Comparison of ENCODE assay signal across 20 cellular contexts in genomic region chr5:131406076-131406475, GRCh38.
A peak's percentile ranks its signal among the peaks of the same experiment; 100 is the strongest.
DNase-seq lines count a peak whose midpoint lies in the region; ATAC-seq and TF ChIP-seq lines count a peak whose summit lies in the region.
"Had no signal": no experiment of that assay in that cellular context is flagged by ENCODE, and none has a peak within 500 bp of the region (broad histone marks: within the 10 kb centered on the region; RNA-seq: fewer than 3 reads in every experiment).

No MANE protein-coding gene starts in this region.

- no peak for DNase-seq in activated naive CD4-positive, alpha-beta T cell treated with anti-CD3 and anti-CD28 coated beads, Interleukin-2, amount 10 ng/mL, durations not matched to agents 7 days and 5 days
- DNase-seq in WTC11 (ENCODE audit: low spot score), result no peak
- DNase-seq in endodermal cell, result no peak
- DNase-seq in stimulated activated naive B cell treated with anti-CD40 and anti-IgM and Interleukin-4, amounts not matched to agents 10 μg/mL and 1 μg/mL and 100 μg/mL, for 72 hours, result no peak
- no peak for DNase-seq in medulla oblongata (ENCODE audit: extremely low spot score)
- no peak for DNase-seq in SHP77 treated with DMSO at 0.1 percent for 48 hours (lab: John Stamatoyannopoulos, UW)
- no peak for DNase-seq in HAP-1 (ENCODE audit: low spot score in 2 of 2)
- DNase-seq: activated T-cell treated with anti-CD3 and anti-CD28 coated beads, Interleukin-2, amount 50 U/mL, for 48 hours; colonic mucosa; GDM1; kidney; lower lobe of right lung; NCI-H1417 treated with DMSO at 0.1 percent for 48 hours; NCI-H524; retina; spleen; stimulated activated CD4-positive, alpha-beta T cell treated with anti-CD3 and anti-CD28 coated beads, Interleukin-4, amount 100 ng/mL, for 1 hour had no signal

- 0 out of 2 replicates have a peak, but pooled peaks have one; percentile 24 for ATAC-seq in WTC11
- no peak for ATAC-seq in stimulated activated naive B cell treated with anti-CD40 and anti-IgM and Interleukin-4, amounts not matched to agents 10 μg/mL and 1 μg/mL and 100 μg/mL, for 72 hours (replicated peaks)
- ATAC-seq: lower lobe of right lung had no signal

- no peak overlapping the region for H3K9ac ChIP-seq in endodermal cell (ENCODE audit: extremely low read depth, low read length, poor library complexity, severe bottlenecking)

- no peak overlapping the region for H3K4me3 Mint-ChIP-seq in activated naive CD4-positive, alpha-beta T cell treated with anti-CD3 and anti-CD28 coated beads, Interleukin-2, amount 50 U/mL, for 24 hours
- no peak overlapping the region for H3K4me3 Mint-ChIP-seq in activated naive CD4-positive, alpha-beta T cell treated with anti-CD3 and anti-CD28 coated beads, Interleukin-2, amount 10 ng/mL, durations not matched to agents 7 days and 5 days
- H3K4me3 Mint-ChIP-seq in WTC11 (no peak overlapping the region), endodermal cell (no peak overlapping the region)
- H3K4me3 Mint-ChIP-seq in stimulated activated naive B cell treated with anti-CD40 and anti-IgM and Interleukin-4, amounts not matched to agents 10 μg/mL and 1 μg/mL and 100 μg/mL, for 72 hours, result no peak overlapping the region

- in situ Hi-C loops in HAP-1 (cut with MboI; ENCODE audit: low sequenced_read_pairs), result no loop called here

- WGBS in endodermal cell (ENCODE audit: insufficient coverage in 1 of 2, insufficient read length in 1 of 2), 2 experiments, result 100% methylated on average over 2 of the region's 2 CpGs

- H3K27ac Mint-ChIP-seq in activated naive CD4-positive, alpha-beta T cell treated with anti-CD3 and anti-CD28 coated beads, Interleukin-2, amount 50 U/mL, for 24 hours, result peak overlapping the region; percentile 80
- H3K27ac Mint-ChIP-seq in activated naive CD4-positive, alpha-beta T cell treated with anti-CD3 and anti-CD28 coated beads, Interleukin-2, amount 10 ng/mL, durations not matched to agents 7 days and 5 days, result no peak overlapping the region
- H3K27ac Mint-ChIP-seq in WTC11, result 0 out of 2 replicates have a peak overlapping the region, but pooled peaks have one; percentile 20
- H3K27ac Mint-ChIP-seq in endodermal cell, result peak overlapping the region; percentile 31
- H3K27ac Mint-ChIP-seq in stimulated activated naive B cell treated with anti-CD40 and anti-IgM and Interleukin-4, amounts not matched to agents 10 μg/mL and 1 μg/mL and 100 μg/mL, for 72 hours, result peak overlapping the region; percentile 87

- no peaks in the 10 kb centered on the region for H3K27me3 Mint-ChIP-seq in activated naive CD4-positive, alpha-beta T cell treated with anti-CD3 and anti-CD28 coated beads, Interleukin-2, amount 50 U/mL, for 24 hours
- H3K27me3 Mint-ChIP-seq in activated naive CD4-positive, alpha-beta T cell treated with anti-CD3 and anti-CD28 coated beads, Interleukin-2, amount 10 ng/mL, durations not matched to agents 7 days and 5 days, result no peaks in the 10 kb centered on the region
- H3K27me3 Mint-ChIP-seq in WTC11 (ENCODE audit: low read depth) (no peaks in the 10 kb centered on the region), endodermal cell (ENCODE audit: insufficient read depth) (no peaks in the 10 kb centered on the region)
- no peaks in the 10 kb centered on the region for H3K27me3 Mint-ChIP-seq in stimulated activated naive B cell treated with anti-CD40 and anti-IgM and Interleukin-4, amounts not matched to agents 10 μg/mL and 1 μg/mL and 100 μg/mL, for 72 hours

- peaks cover 64% of the 10 kb centered on the region for H3K36me3 Mint-ChIP-seq in activated naive CD4-positive, alpha-beta T cell treated with anti-CD3 and anti-CD28 coated beads, Interleukin-2, amount 50 U/mL, for 24 hours
- H3K36me3 Mint-ChIP-seq in activated naive CD4-positive, alpha-beta T cell treated with anti-CD3 and anti-CD28 coated beads, Interleukin-2, amount 10 ng/mL, durations not matched to agents 7 days and 5 days, result peaks cover 85% of the 10 kb centered on the region
- peaks cover 55% of the 10 kb centered on the region for H3K36me3 Mint-ChIP-seq in WTC11
- peaks cover 59% of the 10 kb centered on the region for H3K36me3 Mint-ChIP-seq in endodermal cell (ENCODE audit: low read depth)
- peaks cover 56 to 78% of the 10 kb centered on the region in 2 donors for H3K36me3 Mint-ChIP-seq in stimulated activated naive B cell treated with anti-CD40 and anti-IgM and Interleukin-4, amounts not matched to agents 10 μg/mL and 1 μg/mL and 100 μg/mL, for 72 hours

- POLR2A ChIA-PET in WTC11 (lab: Charles Lee), result no interaction called here

- CTCF ChIA-PET in activated naive CD4-positive, alpha-beta T cell treated with anti-CD3 and anti-CD28 coated beads, Interleukin-2, amount 10 ng/mL, durations not matched to agents 7 days and 5 days (lab: Charles Lee), result interaction anchor here (1.4 kb wide), 1 partner anchor 9 kb away, joined by 3 read pairs; no protein-coding TSS in a partner anchor
- CTCF ChIA-PET in WTC11 (lab: Charles Lee), result interaction anchor here (1.8 kb wide), 1 partner anchor 24 kb away, joined by 6 read pairs; no protein-coding TSS in a partner anchor

- H3K9me3 Mint-ChIP-seq in activated naive CD4-positive, alpha-beta T cell treated with anti-CD3 and anti-CD28 coated beads, Interleukin-2, amount 50 U/mL, for 24 hours, result peaks cover 7% of the 10 kb centered on the region
- H3K9me3 Mint-ChIP-seq in activated naive CD4-positive, alpha-beta T cell treated with anti-CD3 and anti-CD28 coated beads, Interleukin-2, amount 10 ng/mL, durations not matched to agents 7 days and 5 days, result peaks cover 14% of the 10 kb centered on the region
- H3K9me3 Mint-ChIP-seq in WTC11 (peaks cover 21% of the 10 kb centered on the region), endodermal cell (peaks cover 15% of the 10 kb centered on the region)
- peaks cover 6% of the 10 kb centered on the region in 2 donors for H3K9me3 Mint-ChIP-seq in stimulated activated naive B cell treated with anti-CD40 and anti-IgM and Interleukin-4, amounts not matched to agents 10 μg/mL and 1 μg/mL and 100 μg/mL, for 72 hours

- peaks cover 46% of the 10 kb centered on the region for H3K4me1 Mint-ChIP-seq in activated naive CD4-positive, alpha-beta T cell treated with anti-CD3 and anti-CD28 coated beads, Interleukin-2, amount 50 U/mL, for 24 hours
- peaks cover 2% of the 10 kb centered on the region for H3K4me1 Mint-ChIP-seq in activated naive CD4-positive, alpha-beta T cell treated with anti-CD3 and anti-CD28 coated beads, Interleukin-2, amount 10 ng/mL, durations not matched to agents 7 days and 5 days
- no peaks in the 10 kb centered on the region for H3K4me1 Mint-ChIP-seq in WTC11
- peaks cover 5% of the 10 kb centered on the region for H3K4me1 Mint-ChIP-seq in endodermal cell
- H3K4me1 Mint-ChIP-seq in stimulated activated naive B cell treated with anti-CD40 and anti-IgM and Interleukin-4, amounts not matched to agents 10 μg/mL and 1 μg/mL and 100 μg/mL, for 72 hours, result peaks cover 0 to 2% of the 10 kb centered on the region in 2 donors

- H3K9me3 ChIP-seq in endodermal cell (ENCODE audit: control insufficient read depth, low read length) (peaks cover 16% of the 10 kb centered on the region), HAP-1 (peaks cover 4% of the 10 kb centered on the region)
- H3K9me3 ChIP-seq: colonic mucosa, lower lobe of right lung had no signal

- H3K4me3 ChIP-seq in endodermal cell (ENCODE audit: low read length) (no peak overlapping the region), HAP-1 (no peak overlapping the region)
- H3K4me3 ChIP-seq: colonic mucosa, lower lobe of right lung, spleen had no signal

- H3K4me1 ChIP-seq in endodermal cell (ENCODE audit: control insufficient read depth, insufficient read depth, low read length) (no peaks in the 10 kb centered on the region), HAP-1 (no peaks in the 10 kb centered on the region)
- H3K4me1 ChIP-seq: colonic mucosa, lower lobe of right lung, spleen had no signal

- H3K27me3 ChIP-seq in endodermal cell (ENCODE audit: control insufficient read depth, insufficient read depth, low read length, poor library complexity, severe bottlenecking) (no peaks in the 10 kb centered on the region), HAP-1 (ENCODE audit: low read depth) (no peaks in the 10 kb centered on the region)
- H3K27me3 ChIP-seq: colonic mucosa, spleen had no signal

- TF ChIP-seq CTCF in WTC11 (IDR thresholded peaks at IDR 0.05), result no peak
- TF ChIP-seq CTCF in endodermal cell (conservative IDR thresholded peaks at IDR 0.05), result no peak

- H3K27ac ChIP-seq in endodermal cell (ENCODE audit: low read depth, low read length), result no peak overlapping the region
- H3K27ac ChIP-seq: C4-2B, colonic mucosa, lower lobe of right lung, spleen, VCaP had no signal

- peaks cover 56% of the 10 kb centered on the region for H3K36me3 ChIP-seq in endodermal cell (ENCODE audit: control insufficient read depth, insufficient read depth, low read length)
- peaks cover 15% of the 10 kb centered on the region for H3K36me3 ChIP-seq in HAP-1 (replicated peaks)
- H3K36me3 ChIP-seq: colonic mucosa had no signal

TF ChIP-seq in WTC11, 78 proteins besides CTCF, POLR2A, EP300 and RAD21 (continues in another document):
- TF ChIP-seq FOXK1 (CRISPR knock-in tag; IDR thresholded peaks at IDR 0.05) (no peak), TCF7 (CRISPR knock-in tag; IDR thresholded peaks at IDR 0.05; ENCODE audit: low read depth) (no peak), ZNF281 (CRISPR knock-in tag; IDR thresholded peaks at IDR 0.05) (no peak), ZNF423 (CRISPR knock-in tag; IDR thresholded peaks at IDR 0.05) (no peak)
